1 cellular context compared by ENCODE assay signal in genomic region chr5:140558542-140558941, GRCh38.
TF ChIP-seq lines count a peak whose summit lies in the region.

No MANE protein-coding gene starts in this region.

TF ChIP-seq in HCT116, 20 proteins besides CTCF, POLR2A, EP300 and RAD21:
- TF ChIP-seq CEBPB (IDR thresholded peaks at IDR 0.05; ENCODE audit: low read depth) (no peak), EZH2 (IDR thresholded peaks at IDR 0.05) (no peak), SIN3A (IDR thresholded peaks at IDR 0.05; ENCODE audit: low read depth) (no peak), ZNF274 (IDR thresholded peaks at IDR 0.05; ENCODE audit: low read depth, low read length) (no peak), EZH2phosphoT487 (IDR thresholded peaks at IDR 0.05; ENCODE audit: borderline replicate concordance) (no peak), JUND (IDR thresholded peaks at IDR 0.05) (no peak), CBX3 (IDR thresholded peaks at IDR 0.05; ENCODE audit: low read depth) (no peak), YY1 (IDR thresholded peaks at IDR 0.05; ENCODE audit: extremely low read depth, insufficient replicate concordance, low read depth, low read length) (no peak), ELF1 (IDR thresholded peaks at IDR 0.05; ENCODE audit: borderline replicate concordance, low read depth) (no peak)
